1 cellular context compared by ENCODE assay signal in genomic region chr1:54488065-54488750, GRCh38.
TF ChIP-seq lines count a peak whose summit lies in the region.

No MANE protein-coding gene starts in this region.

TF ChIP-seq in K562, 482 proteins besides CTCF, POLR2A, EP300 and RAD21 (continued from another document and continues in another):
- TF ChIP-seq, protein P1, sequence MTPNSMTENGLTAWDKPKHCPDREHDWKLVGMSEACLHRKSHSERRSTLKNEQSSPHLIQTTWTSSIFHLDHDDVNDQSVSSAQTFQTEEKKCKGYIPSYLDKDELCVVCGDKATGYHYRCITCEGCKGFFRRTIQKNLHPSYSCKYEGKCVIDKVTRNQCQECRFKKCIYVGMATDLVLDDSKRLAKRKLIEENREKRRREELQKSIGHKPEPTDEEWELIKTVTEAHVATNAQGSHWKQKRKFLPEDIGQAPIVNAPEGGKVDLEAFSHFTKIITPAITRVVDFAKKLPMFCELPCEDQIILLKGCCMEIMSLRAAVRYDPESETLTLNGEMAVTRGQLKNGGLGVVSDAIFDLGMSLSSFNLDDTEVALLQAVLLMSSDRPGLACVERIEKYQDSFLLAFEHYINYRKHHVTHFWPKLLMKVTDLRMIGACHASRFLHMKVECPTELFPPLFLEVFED (CRISPR knock-in tag; conservative IDR thresholded peaks at IDR 0.05) = no peak
- TF ChIP-seq HDAC1 (IDR thresholded peaks at IDR 0.05) (no peak), KLF1 (tag; IDR thresholded peaks at IDR 0.05) (no peak), EHMT2 (IDR thresholded peaks at IDR 0.05) (no peak), KDM1A (IDR thresholded peaks at IDR 0.05) (no peak), ZSCAN32 (CRISPR knock-in tag; IDR thresholded peaks at IDR 0.05) (no peak), JUNB (CRISPR knock-in tag; conservative IDR thresholded peaks at IDR 0.05) (no peak), ZMIZ1 (IDR thresholded peaks at IDR 0.05; ENCODE audit: low read depth in 2 of 2, low read length in 2 of 2) (0 out of 4 replicates have a peak, but pooled peaks of 1 of the 2 experiments have one; percentile 56), NONO (IDR thresholded peaks at IDR 0.05; ENCODE audit: low read depth in 2 of 2, low read length in 1 of 2) (peak; percentile 23 to 96; a peak in 2 of 4 replicates), ZNF561 (CRISPR knock-in tag; conservative IDR thresholded peaks at IDR 0.05) (no peak), NFIC (IDR thresholded peaks at IDR 0.05) (no peak; the same call in 1 of the 2 replicates), STAG1 (CRISPR knock-in tag; IDR thresholded peaks at IDR 0.05; ENCODE audit: borderline replicate concordance) (no peak), ZHX1 (conservative IDR thresholded peaks at IDR 0.05; ENCODE audit: low read length) (peak; percentile 46; the same call in 1 of the 2 replicates), ZEB2 (IDR thresholded peaks at IDR 0.05) (no peak), SIN3A (IDR thresholded peaks at IDR 0.05; ENCODE audit: borderline replicate concordance in 2 of 2, control insufficient read depth in 1 of 2, low read depth in 2 of 2, low read length in 2 of 2) (peak in 1 of 2 experiments; percentile 65; a peak in 2 of 4 replicates), NKRF (IDR thresholded peaks at IDR 0.05; ENCODE audit: borderline replicate concordance) (no peak), PML (IDR thresholded peaks at IDR 0.05; ENCODE audit: low read length) (no peak), CBX5 (IDR thresholded peaks at IDR 0.05; ENCODE audit: borderline replicate concordance, low read depth) (no peak), NCOA6 (IDR thresholded peaks at IDR 0.05) (no peak), CCNT2 (IDR thresholded peaks at IDR 0.05; ENCODE audit: borderline replicate concordance, extremely low read depth, insufficient read length, low read depth, low read length) (peak; percentile 100), NFYB (IDR thresholded peaks at IDR 0.05; ENCODE audit: extremely low read depth, insufficient read length) (peak; percentile 70), CHCHD3 (CRISPR knock-in tag; IDR thresholded peaks at IDR 0.05) (no peak), KAT8 (IDR thresholded peaks at IDR 0.05; ENCODE audit: low read depth) (no peak), EZH2 (IDR thresholded peaks at IDR 0.05; ENCODE audit: borderline replicate concordance, low read depth, low read length) (no peak), ZNF780A (CRISPR knock-in tag; IDR thresholded peaks at IDR 0.05) (no peak), ZNF766 (CRISPR knock-in tag; conservative IDR thresholded peaks at IDR 0.05) (peak; percentile 74), ZNF174 (CRISPR knock-in tag; IDR thresholded peaks at IDR 0.05) (no peak), TFAM (CRISPR knock-in tag; conservative IDR thresholded peaks at IDR 0.05) (no peak), ZNF584 (CRISPR knock-in tag; IDR thresholded peaks at IDR 0.05; ENCODE audit: low read depth) (peak; percentile 15; the same call in 1 of the 2 replicates), SRSF9 (IDR thresholded peaks at IDR 0.05; ENCODE audit: borderline replicate concordance, low read depth, low read length) (no peak), PURB (CRISPR knock-in tag; IDR thresholded peaks at IDR 0.05; ENCODE audit: low read depth) (no peak)
- TF ChIP-seq, protein P2, sequence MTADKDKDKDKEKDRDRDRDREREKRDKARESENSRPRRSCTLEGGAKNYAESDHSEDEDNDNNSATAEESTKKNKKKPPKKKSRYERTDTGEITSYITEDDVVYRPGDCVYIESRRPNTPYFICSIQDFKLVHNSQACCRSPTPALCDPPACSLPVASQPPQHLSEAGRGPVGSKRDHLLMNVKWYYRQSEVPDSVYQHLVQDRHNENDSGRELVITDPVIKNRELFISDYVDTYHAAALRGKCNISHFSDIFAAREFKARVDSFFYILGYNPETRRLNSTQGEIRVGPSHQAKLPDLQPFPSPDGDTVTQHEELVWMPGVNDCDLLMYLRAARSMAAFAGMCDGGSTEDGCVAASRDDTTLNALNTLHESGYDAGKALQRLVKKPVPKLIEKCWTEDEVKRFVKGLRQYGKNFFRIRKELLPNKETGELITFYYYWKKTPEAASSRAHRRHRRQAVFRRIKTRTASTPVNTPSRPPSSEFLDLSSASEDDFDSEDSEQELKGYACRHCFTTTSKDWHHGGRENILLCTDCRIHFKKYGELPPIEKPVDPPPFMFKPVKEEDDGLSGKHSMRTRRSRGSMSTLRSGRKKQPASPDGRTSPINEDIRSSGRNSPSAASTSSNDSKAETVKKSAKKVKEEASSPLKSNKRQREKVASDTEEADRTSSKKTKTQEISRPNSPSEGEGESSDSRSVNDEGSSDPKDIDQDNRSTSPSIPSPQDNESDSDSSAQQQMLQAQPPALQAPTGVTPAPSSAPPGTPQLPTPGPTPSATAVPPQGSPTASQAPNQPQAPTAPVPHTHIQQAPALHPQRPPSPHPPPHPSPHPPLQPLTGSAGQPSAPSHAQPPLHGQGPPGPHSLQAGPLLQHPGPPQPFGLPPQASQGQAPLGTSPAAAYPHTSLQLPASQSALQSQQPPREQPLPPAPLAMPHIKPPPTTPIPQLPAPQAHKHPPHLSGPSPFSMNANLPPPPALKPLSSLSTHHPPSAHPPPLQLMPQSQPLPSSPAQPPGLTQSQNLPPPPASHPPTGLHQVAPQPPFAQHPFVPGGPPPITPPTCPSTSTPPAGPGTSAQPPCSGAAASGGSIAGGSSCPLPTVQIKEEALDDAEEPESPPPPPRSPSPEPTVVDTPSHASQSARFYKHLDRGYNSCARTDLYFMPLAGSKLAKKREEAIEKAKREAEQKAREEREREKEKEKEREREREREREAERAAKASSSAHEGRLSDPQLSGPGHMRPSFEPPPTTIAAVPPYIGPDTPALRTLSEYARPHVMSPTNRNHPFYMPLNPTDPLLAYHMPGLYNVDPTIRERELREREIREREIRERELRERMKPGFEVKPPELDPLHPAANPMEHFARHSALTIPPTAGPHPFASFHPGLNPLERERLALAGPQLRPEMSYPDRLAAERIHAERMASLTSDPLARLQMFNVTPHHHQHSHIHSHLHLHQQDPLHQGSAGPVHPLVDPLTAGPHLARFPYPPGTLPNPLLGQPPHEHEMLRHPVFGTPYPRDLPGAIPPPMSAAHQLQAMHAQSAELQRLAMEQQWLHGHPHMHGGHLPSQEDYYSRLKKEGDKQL (CRISPR knock-in tag; IDR thresholded peaks at IDR 0.05; ENCODE audit: borderline replicate concordance) = no peak
- TF ChIP-seq, protein P3, sequence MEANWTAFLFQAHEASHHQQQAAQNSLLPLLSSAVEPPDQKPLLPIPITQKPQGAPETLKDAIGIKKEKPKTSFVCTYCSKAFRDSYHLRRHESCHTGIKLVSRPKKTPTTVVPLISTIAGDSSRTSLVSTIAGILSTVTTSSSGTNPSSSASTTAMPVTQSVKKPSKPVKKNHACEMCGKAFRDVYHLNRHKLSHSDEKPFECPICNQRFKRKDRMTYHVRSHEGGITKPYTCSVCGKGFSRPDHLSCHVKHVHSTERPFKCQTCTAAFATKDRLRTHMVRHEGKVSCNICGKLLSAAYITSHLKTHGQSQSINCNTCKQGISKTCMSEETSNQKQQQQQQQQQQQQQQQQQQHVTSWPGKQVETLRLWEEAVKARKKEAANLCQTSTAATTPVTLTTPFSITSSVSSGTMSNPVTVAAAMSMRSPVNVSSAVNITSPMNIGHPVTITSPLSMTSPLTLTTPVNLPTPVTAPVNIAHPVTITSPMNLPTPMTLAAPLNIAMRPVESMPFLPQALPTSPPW (CRISPR knock-in tag; IDR thresholded peaks at IDR 0.05) = peak; percentile 99
- TF ChIP-seq, protein P4, sequence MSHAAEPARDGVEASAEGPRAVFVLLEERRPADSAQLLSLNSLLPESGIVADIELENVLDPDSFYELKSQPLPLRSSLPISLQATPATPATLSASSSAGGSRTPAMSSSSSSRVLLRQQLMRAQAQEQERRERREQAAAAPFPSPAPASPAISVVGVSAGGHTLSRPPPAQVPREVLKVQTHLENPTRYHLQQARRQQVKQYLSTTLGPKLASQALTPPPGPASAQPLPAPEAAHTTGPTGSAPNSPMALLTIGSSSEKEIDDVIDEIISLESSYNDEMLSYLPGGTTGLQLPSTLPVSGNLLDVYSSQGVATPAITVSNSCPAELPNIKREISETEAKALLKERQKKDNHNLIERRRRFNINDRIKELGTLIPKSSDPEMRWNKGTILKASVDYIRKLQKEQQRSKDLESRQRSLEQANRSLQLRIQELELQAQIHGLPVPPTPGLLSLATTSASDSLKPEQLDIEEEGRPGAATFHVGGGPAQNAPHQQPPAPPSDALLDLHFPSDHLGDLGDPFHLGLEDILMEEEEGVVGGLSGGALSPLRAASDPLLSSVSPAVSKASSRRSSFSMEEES (CRISPR knock-in tag; IDR thresholded peaks at IDR 0.05) = 0 out of 2 replicates have a peak, but pooled peaks have one; percentile 1
- TF ChIP-seq, protein P5, sequence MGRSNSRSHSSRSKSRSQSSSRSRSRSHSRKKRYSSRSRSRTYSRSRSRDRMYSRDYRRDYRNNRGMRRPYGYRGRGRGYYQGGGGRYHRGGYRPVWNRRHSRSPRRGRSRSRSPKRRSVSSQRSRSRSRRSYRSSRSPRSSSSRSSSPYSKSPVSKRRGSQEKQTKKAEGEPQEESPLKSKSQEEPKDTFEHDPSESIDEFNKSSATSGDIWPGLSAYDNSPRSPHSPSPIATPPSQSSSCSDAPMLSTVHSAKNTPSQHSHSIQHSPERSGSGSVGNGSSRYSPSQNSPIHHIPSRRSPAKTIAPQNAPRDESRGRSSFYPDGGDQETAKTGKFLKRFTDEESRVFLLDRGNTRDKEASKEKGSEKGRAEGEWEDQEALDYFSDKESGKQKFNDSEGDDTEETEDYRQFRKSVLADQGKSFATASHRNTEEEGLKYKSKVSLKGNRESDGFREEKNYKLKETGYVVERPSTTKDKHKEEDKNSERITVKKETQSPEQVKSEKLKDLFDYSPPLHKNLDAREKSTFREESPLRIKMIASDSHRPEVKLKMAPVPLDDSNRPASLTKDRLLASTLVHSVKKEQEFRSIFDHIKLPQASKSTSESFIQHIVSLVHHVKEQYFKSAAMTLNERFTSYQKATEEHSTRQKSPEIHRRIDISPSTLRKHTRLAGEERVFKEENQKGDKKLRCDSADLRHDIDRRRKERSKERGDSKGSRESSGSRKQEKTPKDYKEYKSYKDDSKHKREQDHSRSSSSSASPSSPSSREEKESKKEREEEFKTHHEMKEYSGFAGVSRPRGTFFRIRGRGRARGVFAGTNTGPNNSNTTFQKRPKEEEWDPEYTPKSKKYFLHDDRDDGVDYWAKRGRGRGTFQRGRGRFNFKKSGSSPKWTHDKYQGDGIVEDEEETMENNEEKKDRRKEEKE (IDR thresholded peaks at IDR 0.05; ENCODE audit: borderline replicate concordance in 1 of 2, control insufficient read depth in 1 of 2, low read depth in 2 of 2, low read length in 1 of 2) = peak in 1 of 2 experiments; percentile 76; a peak in 1 of 4 replicates
